ENCODE assay signal across 2 cellular contexts in the genomic region with DNA sequence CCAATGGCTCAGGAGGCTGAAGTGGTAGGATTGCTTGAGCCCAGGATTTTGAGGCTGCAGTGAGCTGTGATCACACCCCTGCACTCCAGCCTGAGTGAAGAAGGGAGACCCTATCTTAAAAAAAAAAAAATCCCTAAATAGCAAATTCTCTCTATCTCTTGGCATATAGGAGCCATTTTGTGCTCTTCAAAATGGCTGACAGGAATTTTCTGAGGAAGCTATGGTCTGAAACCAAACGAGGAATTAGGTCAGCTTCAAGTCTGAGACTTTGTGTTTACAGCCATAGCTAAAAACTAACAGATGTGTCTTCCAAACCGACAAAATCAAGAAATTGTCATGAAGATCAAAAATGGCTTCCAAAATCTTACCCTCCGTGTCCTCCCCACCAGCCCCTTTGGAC.
TF ChIP-seq lines count a peak whose summit lies in the region.

No MANE protein-coding gene starts in this region.

TF ChIP-seq in GM23338, 12 proteins besides CTCF, POLR2A, EP300 and RAD21 (continues in another document):
- TF ChIP-seq ZNF462 (CRISPR knock-in tag; IDR thresholded peaks at IDR 0.05) (no peak), JUNB (IDR thresholded peaks at IDR 0.05; ENCODE audit: unreplicated experiment) (no peak), ETS1 (IDR thresholded peaks at IDR 0.05) (no peak), ZNF114 (CRISPR knock-in tag; IDR thresholded peaks at IDR 0.05) (no peak), NANOG (IDR thresholded peaks at IDR 0.05; ENCODE audit: borderline replicate concordance) (no peak), POLR2AphosphoS5 (IDR thresholded peaks at IDR 0.05; ENCODE audit: low read depth) (no peak), EZH2 (IDR thresholded peaks at IDR 0.05; ENCODE audit: low read depth, unreplicated experiment) (no peak), CREB1 (CRISPR knock-in tag; IDR thresholded peaks at IDR 0.05; ENCODE audit: low read depth) (no peak), STAT1 (IDR thresholded peaks at IDR 0.05; ENCODE audit: unreplicated experiment) (no peak), ZNF331 (CRISPR knock-in tag; IDR thresholded peaks at IDR 0.05; ENCODE audit: low read depth) (no peak), EZH2phosphoT487 (IDR thresholded peaks at IDR 0.05; ENCODE audit: unreplicated experiment) (no peak)

TF ChIP-seq in H1, 55 proteins besides CTCF, POLR2A, EP300 and RAD21:
- no peak for TF ChIP-seq SRF (IDR thresholded peaks at IDR 0.05; ENCODE audit: low read depth, low read length)
- no peak for TF ChIP-seq SAP30 (IDR thresholded peaks at IDR 0.05; ENCODE audit: insufficient read depth, insufficient replicate concordance, low read length)
- TF ChIP-seq YY1 (IDR thresholded peaks at IDR 0.05; ENCODE audit: low read depth, low read length), result peak; percentile 67
- no peak for TF ChIP-seq HDAC6 (IDR thresholded peaks at IDR 0.05; ENCODE audit: low read depth, low read length)
TF ChIP-seq in H1: peak in this region for 1.
